Comparison of ENCODE assay signal across 1 cellular context in genomic region chr1:32817159-32817814, GRCh38.
TF ChIP-seq lines count a peak whose summit lies in the region.

Gene S100PBP, plus strand, starts transcription at chr1:32817653. Its CDS starts 8,447 bp downstream, at chr1:32826100.
Gene YARS1, minus strand, starts transcription at chr1:32817358. Its CDS starts 114 bp downstream, at chr1:32817244.

TF ChIP-seq in HepG2, 621 proteins besides CTCF, POLR2A, EP300 and RAD21 (continued from another document and continues in another):
- TF ChIP-seq AFF4 (CRISPR knock-in tag; IDR thresholded peaks at IDR 0.05) (0 out of 2 replicates have a peak, but pooled peaks have one; percentile 39), DZIP1 (CRISPR knock-in tag; IDR thresholded peaks at IDR 0.05) (peak; percentile 75; the same call in 1 of the 2 replicates), TOPORS (CRISPR knock-in tag; IDR thresholded peaks at IDR 0.05) (peak; percentile 84), PRDM15 (CRISPR knock-in tag; IDR thresholded peaks at IDR 0.05) (peak; percentile 43), SMYD3 (CRISPR knock-in tag; IDR thresholded peaks at IDR 0.05) (peak; percentile 63; the same call in 1 of the 2 replicates), ZNF501 (CRISPR knock-in tag; IDR thresholded peaks at IDR 0.05) (peak; percentile 91), ZNF232 (CRISPR knock-in tag; IDR thresholded peaks at IDR 0.05; ENCODE audit: borderline replicate concordance) (peak; percentile 86), ZNF839 (CRISPR knock-in tag; IDR thresholded peaks at IDR 0.05; ENCODE audit: borderline replicate concordance) (no peak), ZNF782 (CRISPR knock-in tag; IDR thresholded peaks at IDR 0.05; ENCODE audit: borderline replicate concordance) (peak; percentile 94; the same call in 1 of the 2 replicates), ZNF879 (CRISPR knock-in tag; IDR thresholded peaks at IDR 0.05) (0 out of 2 replicates have a peak, but pooled peaks have one; percentile 86), LCORL (IDR thresholded peaks at IDR 0.05) (no peak), LCORL (CRISPR knock-in tag; IDR thresholded peaks at IDR 0.05) (peak; percentile 73), ZNF720 (CRISPR knock-in tag; IDR thresholded peaks at IDR 0.05) (no peak), ZNF660 (CRISPR knock-in tag; IDR thresholded peaks at IDR 0.05; ENCODE audit: borderline replicate concordance, low read depth) (peak; percentile 24; the same call in 1 of the 2 replicates), RXRA (CRISPR knock-in tag; IDR thresholded peaks at IDR 0.05) (peak; percentile 81), ZNF138 (CRISPR knock-in tag; IDR thresholded peaks at IDR 0.05; ENCODE audit: low read depth) (peak; percentile 88), SRSF4 (IDR thresholded peaks at IDR 0.05; ENCODE audit: low read depth, low read length, poor library complexity, severe bottlenecking) (no peak), SOX5 (CRISPR knock-in tag; IDR thresholded peaks at IDR 0.05; ENCODE audit: borderline replicate concordance) (peak; percentile 75; the same call in 1 of the 2 replicates), SNAI1 (CRISPR knock-in tag; IDR thresholded peaks at IDR 0.05; ENCODE audit: borderline replicate concordance) (no peak), MEF2D (CRISPR knock-in tag; IDR thresholded peaks at IDR 0.05) (peak; percentile 86; the same call in 1 of the 2 replicates), MED13 (CRISPR knock-in tag; IDR thresholded peaks at IDR 0.05) (peak; percentile 34; the same call in 1 of the 2 replicates), KLF15 (CRISPR knock-in tag; IDR thresholded peaks at IDR 0.05; ENCODE audit: borderline replicate concordance) (peak; percentile 39; the same call in 1 of the 2 replicates), ZNF205 (CRISPR knock-in tag; IDR thresholded peaks at IDR 0.05) (peak; percentile 86; the same call in 1 of the 2 replicates), ZNF224 (CRISPR knock-in tag; IDR thresholded peaks at IDR 0.05) (peak; percentile 92; the same call in 1 of the 2 replicates), ZNF331 (CRISPR knock-in tag; IDR thresholded peaks at IDR 0.05) (peak; percentile 97), SP5 (CRISPR knock-in tag; IDR thresholded peaks at IDR 0.05; ENCODE audit: borderline replicate concordance, low read depth) (peak; percentile 91), HIVEP1 (CRISPR knock-in tag; IDR thresholded peaks at IDR 0.05) (peak; percentile 86; the same call in 1 of the 2 replicates), AKAP8 (CRISPR knock-in tag; IDR thresholded peaks at IDR 0.05) (peak; percentile 95), SOX6 (IDR thresholded peaks at IDR 0.05) (no peak), SOX6 (CRISPR knock-in tag; IDR thresholded peaks at IDR 0.05) (peak; percentile 86)
- TF ChIP-seq, protein P1, sequence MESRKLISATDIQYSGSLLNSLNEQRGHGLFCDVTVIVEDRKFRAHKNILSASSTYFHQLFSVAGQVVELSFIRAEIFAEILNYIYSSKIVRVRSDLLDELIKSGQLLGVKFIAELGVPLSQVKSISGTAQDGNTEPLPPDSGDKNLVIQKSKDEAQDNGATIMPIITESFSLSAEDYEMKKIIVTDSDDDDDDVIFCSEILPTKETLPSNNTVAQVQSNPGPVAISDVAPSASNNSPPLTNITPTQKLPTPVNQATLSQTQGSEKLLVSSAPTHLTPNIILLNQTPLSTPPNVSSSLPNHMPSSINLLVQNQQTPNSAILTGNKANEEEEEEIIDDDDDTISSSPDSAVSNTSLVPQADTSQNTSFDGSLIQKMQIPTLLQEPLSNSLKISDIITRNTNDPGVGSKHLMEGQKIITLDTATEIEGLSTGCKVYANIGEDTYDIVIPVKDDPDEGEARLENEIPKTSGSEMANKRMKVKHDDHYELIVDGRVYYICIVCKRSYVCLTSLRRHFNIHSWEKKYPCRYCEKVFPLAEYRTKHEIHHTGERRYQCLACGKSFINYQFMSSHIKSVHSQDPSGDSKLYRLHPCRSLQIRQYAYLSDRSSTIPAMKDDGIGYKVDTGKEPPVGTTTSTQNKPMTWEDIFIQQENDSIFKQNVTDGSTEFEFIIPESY (CRISPR knock-in tag; IDR thresholded peaks at IDR 0.05), result peak; percentile 72; the same call in 1 of the 2 replicates
- TF ChIP-seq, protein P2, sequence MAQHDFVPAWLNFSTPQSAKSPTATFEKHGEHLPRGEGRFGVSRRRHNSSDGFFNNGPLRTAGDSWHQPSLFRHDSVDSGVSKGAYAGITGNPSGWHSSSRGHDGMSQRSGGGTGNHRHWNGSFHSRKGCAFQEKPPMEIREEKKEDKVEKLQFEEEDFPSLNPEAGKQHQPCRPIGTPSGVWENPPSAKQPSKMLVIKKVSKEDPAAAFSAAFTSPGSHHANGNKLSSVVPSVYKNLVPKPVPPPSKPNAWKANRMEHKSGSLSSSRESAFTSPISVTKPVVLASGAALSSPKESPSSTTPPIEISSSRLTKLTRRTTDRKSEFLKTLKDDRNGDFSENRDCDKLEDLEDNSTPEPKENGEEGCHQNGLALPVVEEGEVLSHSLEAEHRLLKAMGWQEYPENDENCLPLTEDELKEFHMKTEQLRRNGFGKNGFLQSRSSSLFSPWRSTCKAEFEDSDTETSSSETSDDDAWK (CRISPR knock-in tag; IDR thresholded peaks at IDR 0.05), result no peak
- TF ChIP-seq, protein P3, sequence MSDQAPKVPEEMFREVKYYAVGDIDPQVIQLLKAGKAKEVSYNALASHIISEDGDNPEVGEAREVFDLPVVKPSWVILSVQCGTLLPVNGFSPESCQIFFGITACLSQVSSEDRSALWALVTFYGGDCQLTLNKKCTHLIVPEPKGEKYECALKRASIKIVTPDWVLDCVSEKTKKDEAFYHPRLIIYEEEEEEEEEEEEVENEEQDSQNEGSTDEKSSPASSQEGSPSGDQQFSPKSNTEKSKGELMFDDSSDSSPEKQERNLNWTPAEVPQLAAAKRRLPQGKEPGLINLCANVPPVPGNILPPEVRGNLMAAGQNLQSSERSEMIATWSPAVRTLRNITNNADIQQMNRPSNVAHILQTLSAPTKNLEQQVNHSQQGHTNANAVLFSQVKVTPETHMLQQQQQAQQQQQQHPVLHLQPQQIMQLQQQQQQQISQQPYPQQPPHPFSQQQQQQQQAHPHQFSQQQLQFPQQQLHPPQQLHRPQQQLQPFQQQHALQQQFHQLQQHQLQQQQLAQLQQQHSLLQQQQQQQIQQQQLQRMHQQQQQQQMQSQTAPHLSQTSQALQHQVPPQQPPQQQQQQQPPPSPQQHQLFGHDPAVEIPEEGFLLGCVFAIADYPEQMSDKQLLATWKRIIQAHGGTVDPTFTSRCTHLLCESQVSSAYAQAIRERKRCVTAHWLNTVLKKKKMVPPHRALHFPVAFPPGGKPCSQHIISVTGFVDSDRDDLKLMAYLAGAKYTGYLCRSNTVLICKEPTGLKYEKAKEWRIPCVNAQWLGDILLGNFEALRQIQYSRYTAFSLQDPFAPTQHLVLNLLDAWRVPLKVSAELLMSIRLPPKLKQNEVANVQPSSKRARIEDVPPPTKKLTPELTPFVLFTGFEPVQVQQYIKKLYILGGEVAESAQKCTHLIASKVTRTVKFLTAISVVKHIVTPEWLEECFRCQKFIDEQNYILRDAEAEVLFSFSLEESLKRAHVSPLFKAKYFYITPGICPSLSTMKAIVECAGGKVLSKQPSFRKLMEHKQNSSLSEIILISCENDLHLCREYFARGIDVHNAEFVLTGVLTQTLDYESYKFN (CRISPR knock-in tag; conservative IDR thresholded peaks at IDR 0.05), result peak; percentile 79
- TF ChIP-seq, protein P4, sequence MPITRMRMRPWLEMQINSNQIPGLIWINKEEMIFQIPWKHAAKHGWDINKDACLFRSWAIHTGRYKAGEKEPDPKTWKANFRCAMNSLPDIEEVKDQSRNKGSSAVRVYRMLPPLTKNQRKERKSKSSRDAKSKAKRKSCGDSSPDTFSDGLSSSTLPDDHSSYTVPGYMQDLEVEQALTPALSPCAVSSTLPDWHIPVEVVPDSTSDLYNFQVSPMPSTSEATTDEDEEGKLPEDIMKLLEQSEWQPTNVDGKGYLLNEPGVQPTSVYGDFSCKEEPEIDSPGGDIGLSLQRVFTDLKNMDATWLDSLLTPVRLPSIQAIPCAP (CRISPR knock-in tag; IDR thresholded peaks at IDR 0.05; ENCODE audit: low read depth), result peak; percentile 83; the same call in 1 of the 2 replicates
- TF ChIP-seq, protein P5, sequence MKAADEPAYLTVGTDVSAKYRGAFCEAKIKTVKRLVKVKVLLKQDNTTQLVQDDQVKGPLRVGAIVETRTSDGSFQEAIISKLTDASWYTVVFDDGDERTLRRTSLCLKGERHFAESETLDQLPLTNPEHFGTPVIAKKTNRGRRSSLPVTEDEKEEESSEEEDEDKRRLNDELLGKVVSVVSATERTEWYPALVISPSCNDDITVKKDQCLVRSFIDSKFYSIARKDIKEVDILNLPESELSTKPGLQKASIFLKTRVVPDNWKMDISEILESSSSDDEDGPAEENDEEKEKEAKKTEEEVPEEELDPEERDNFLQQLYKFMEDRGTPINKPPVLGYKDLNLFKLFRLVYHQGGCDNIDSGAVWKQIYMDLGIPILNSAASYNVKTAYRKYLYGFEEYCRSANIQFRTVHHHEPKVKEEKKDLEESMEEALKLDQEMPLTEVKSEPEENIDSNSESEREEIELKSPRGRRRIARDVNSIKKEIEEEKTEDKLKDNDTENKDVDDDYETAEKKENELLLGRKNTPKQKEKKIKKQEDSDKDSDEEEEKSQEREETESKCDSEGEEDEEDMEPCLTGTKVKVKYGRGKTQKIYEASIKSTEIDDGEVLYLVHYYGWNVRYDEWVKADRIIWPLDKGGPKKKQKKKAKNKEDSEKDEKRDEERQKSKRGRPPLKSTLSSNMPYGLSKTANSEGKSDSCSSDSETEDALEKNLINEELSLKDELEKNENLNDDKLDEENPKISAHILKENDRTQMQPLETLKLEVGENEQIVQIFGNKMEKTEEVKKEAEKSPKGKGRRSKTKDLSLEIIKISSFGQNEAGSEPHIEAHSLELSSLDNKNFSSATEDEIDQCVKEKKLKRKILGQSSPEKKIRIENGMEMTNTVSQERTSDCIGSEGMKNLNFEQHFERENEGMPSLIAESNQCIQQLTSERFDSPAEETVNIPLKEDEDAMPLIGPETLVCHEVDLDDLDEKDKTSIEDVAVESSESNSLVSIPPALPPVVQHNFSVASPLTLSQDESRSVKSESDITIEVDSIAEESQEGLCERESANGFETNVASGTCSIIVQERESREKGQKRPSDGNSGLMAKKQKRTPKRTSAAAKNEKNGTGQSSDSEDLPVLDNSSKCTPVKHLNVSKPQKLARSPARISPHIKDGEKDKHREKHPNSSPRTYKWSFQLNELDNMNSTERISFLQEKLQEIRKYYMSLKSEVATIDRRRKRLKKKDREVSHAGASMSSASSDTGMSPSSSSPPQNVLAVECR (CRISPR knock-in tag; IDR thresholded peaks at IDR 0.05; ENCODE audit: borderline replicate concordance), result peak; percentile 99
